In genomic region chr18:3879836-3880120, GRCh38 we compare ENCODE assay signal across 18 cellular contexts.
A peak's percentile ranks its signal among the peaks of the same experiment; 100 is the strongest.
DNase-seq lines count a peak whose midpoint lies in the region; ATAC-seq and TF ChIP-seq lines count a peak whose summit lies in the region.
"Had no signal": no experiment of that assay in that cellular context is flagged by ENCODE, and none has a peak within 500 bp of the region (broad histone marks: within the 10 kb centered on the region; RNA-seq: fewer than 3 reads in every experiment).

No MANE protein-coding gene starts in this region.

- no peaks in the 10 kb centered on the region for H3K36me3 Mint-ChIP-seq in dendritic cell treated with granulocyte-macrophage colony-stimulating factor and Interleukin-4, amounts not matched to agents 40 ng/mL and 50 ng/mL, for 4 days (ENCODE audit: low read depth)
- H3K36me3 Mint-ChIP-seq: CD4-positive, alpha-beta memory T cell had no signal

- ATAC-seq in lower lobe of right lung: peak; percentile 12 to 41
- ATAC-seq in HG03378 (IDR thresholded peaks at IDR 0.05; ENCODE audit: unreplicated experiment): no peak
- ATAC-seq: GM12878 had no signal

- no peaks in the 10 kb centered on the region for H3K9me3 Mint-ChIP-seq in dendritic cell treated with granulocyte-macrophage colony-stimulating factor and Interleukin-4, amounts not matched to agents 40 ng/mL and 50 ng/mL, for 4 days
- H3K9me3 Mint-ChIP-seq: CD4-positive, alpha-beta memory T cell; H9 had no signal

- H3K27me3 ChIP-seq in lower lobe of right lung (ENCODE audit: low read depth) (no peaks in the 10 kb centered on the region), testis (no peaks in the 10 kb centered on the region)
- H3K27me3 ChIP-seq: BLaER1 had no signal

- no peaks in the 10 kb centered on the region for H3K9me3 ChIP-seq in lower lobe of right lung
- H3K9me3 ChIP-seq in testis: no peaks in the 10 kb centered on the region

- H3K27ac ChIP-seq in lower lobe of right lung: no peak overlapping the region
- H3K27ac ChIP-seq in testis: no peak overlapping the region
- H3K27ac ChIP-seq: 22Rv1, BLaER1 had no signal

- H3K4me3 ChIP-seq in lower lobe of right lung (no peak overlapping the region), testis (peak overlapping the region; percentile 42 to 49)
- H3K4me3 ChIP-seq: BLaER1, GM12878 had no signal

- peaks cover 16% of the 10 kb centered on the region for H3K4me1 ChIP-seq in lower lobe of right lung
- H3K4me1 ChIP-seq in testis: no peaks in the 10 kb centered on the region
- H3K4me1 ChIP-seq: BLaER1 had no signal

- intact Hi-C loops in dendritic cell treated with granulocyte-macrophage colony-stimulating factor and Interleukin-4, amounts not matched to agents 40 ng/mL and 50 ng/mL, for 4 days (cut with micrococcal nuclease): loop anchor here (10.0 kb wide), 3 partner anchors 205 to 425 kb away; partner anchors contain the start of gene TGIF1
- intact Hi-C loops in lower lobe of right lung (cut with DNase I) (loop anchor here (10.0 kb wide), 1 partner anchor 55 kb away; no protein-coding TSS in a partner anchor), testis (cut with DNase I; ENCODE audit: low total_unique reads) (no loop called here), posterior vena cava (cut with DNase I) (no loop called here)

- WGBS in testis, 2 donors: 69 to 76% methylated on average over 10 to 19 of the region's 19 CpGs

- H3K36me3 ChIP-seq in lower lobe of right lung (no peaks in the 10 kb centered on the region), testis (ENCODE audit: low read depth, missing control alignments) (no peaks in the 10 kb centered on the region)
- H3K36me3 ChIP-seq: BLaER1 had no signal

- H3K27me3 Mint-ChIP-seq in dendritic cell treated with granulocyte-macrophage colony-stimulating factor and Interleukin-4, amounts not matched to agents 40 ng/mL and 50 ng/mL, for 4 days: no peaks in the 10 kb centered on the region

- H3K4me3 Mint-ChIP-seq in dendritic cell treated with granulocyte-macrophage colony-stimulating factor and Interleukin-4, amounts not matched to agents 40 ng/mL and 50 ng/mL, for 4 days: no peak overlapping the region
- H3K4me3 Mint-ChIP-seq: CD14-positive monocyte; CD4-positive, alpha-beta memory T cell; H9 had no signal

- peak overlapping the region; percentile 89 for H3K27ac Mint-ChIP-seq in dendritic cell treated with granulocyte-macrophage colony-stimulating factor and Interleukin-4, amounts not matched to agents 40 ng/mL and 50 ng/mL, for 4 days
- H3K27ac Mint-ChIP-seq: CD4-positive, alpha-beta memory T cell; H9 had no signal

- TF ChIP-seq CTCF in lower lobe of right lung (IDR thresholded peaks at IDR 0.05) (no peak), testis (IDR thresholded peaks at IDR 0.05) (no peak)

- DNase-seq in DMS53 (lab: John Stamatoyannopoulos, UW) (peak; percentile 66), DMS53 treated with DMSO at 0.1 percent for 48 hours (lab: John Stamatoyannopoulos, UW; ENCODE audit: unreplicated experiment) (no peak), lower lobe of right lung (no peak), testis (peak; percentile 47), cerebellum (ENCODE audit: low spot score) (no peak), posterior vena cava (ENCODE audit: low spot score) (no peak)
- DNase-seq: CD4-positive, alpha-beta memory T cell; DMS153; DND-41; EL; GOT3; H9 had no signal

- no peak for TF ChIP-seq POLR2A in testis (IDR thresholded peaks at IDR 0.05)

- H3K4me1 Mint-ChIP-seq in dendritic cell treated with granulocyte-macrophage colony-stimulating factor and Interleukin-4, amounts not matched to agents 40 ng/mL and 50 ng/mL, for 4 days (ENCODE audit: low read depth): peaks cover 60% of the 10 kb centered on the region
- H3K4me1 Mint-ChIP-seq: CD4-positive, alpha-beta memory T cell had no signal

Comparison
In these comparisons a context has a peak if more than half of its experiments do, and no peak if none do; other contexts are left out.
1. DNase-seq: peak in DMS53 (single experiment) and testis (single experiment); none in DMS53 treated with DMSO at 0.1 percent for 48 hours (single experiment), lower lobe of right lung (single experiment), cerebellum (single experiment) and posterior vena cava (single experiment).
2. intact Hi-C loops: an anchor here in dendritic cell treated with granulocyte-macrophage colony-stimulating factor and Interleukin-4, amounts not matched to agents 40 ng/mL and 50 ng/mL, for 4 days (10.0 kb wide) and lower lobe of right lung (10.0 kb wide); none called in testis and posterior vena cava.